In genomic region chr1:240349695-240350094, GRCh38 we compare ENCODE assay signal across 23 cellular contexts.
"Had no signal": no experiment of that assay in that cellular context is flagged by ENCODE, and none has a peak within 500 bp of the region (broad histone marks: within the 10 kb centered on the region; RNA-seq: fewer than 3 reads in every experiment).

No MANE protein-coding gene starts in this region.

- H3K4me1 Mint-ChIP-seq: memory B cell; stimulated activated effector memory CD8-positive, alpha-beta T cell treated with anti-CD3 and anti-CD28 coated beads, Interleukin-12 subunit alpha, Interleukin-12 subunit beta, amount 100 ng/mL, for 72 hours had no signal

- H3K36me3 ChIP-seq: colonic mucosa, esophagus muscularis mucosa, gastrocnemius medialis, neutrophil, prostate gland, right atrium auricular region, stomach, thyroid gland, vagina had no signal

- DNase-seq: colonic mucosa; effector CD8-positive, alpha-beta T cell; foreskin fibroblast; gastrocnemius medialis; head of caudate nucleus; stimulated activated CD4-positive, alpha-beta T cell treated with anti-CD3 and anti-CD28 coated beads, Interleukin-2, amount 100 ng/mL, for 24 hours; stimulated activated CD4-positive, alpha-beta T cell treated with anti-CD3 and anti-CD28 coated beads, Interleukin-4, amount 100 ng/mL, for 24 hours; stimulated activated naive CD4-positive, alpha-beta T cell treated with Interleukin-2 at 50 U/mL for 16 hours; stomach; thyroid gland; trophoblast cell had no signal

- H3K36me3 Mint-ChIP-seq: memory B cell; natural killer cell treated with Interleukin-12 subunit alpha and Interleukin-12 subunit beta and Interleukin-15 and Interleukin-18, amount 100 ng/mL, for 72 hours; stimulated activated effector memory CD8-positive, alpha-beta T cell treated with anti-CD3 and anti-CD28 coated beads, Interleukin-12 subunit alpha, Interleukin-12 subunit beta, amount 100 ng/mL, for 72 hours had no signal

- H3K27me3 ChIP-seq: colonic mucosa, esophagus muscularis mucosa, gastrocnemius medialis, neutrophil, right atrium auricular region, stomach, thyroid gland, vagina had no signal

- ATAC-seq: gastrocnemius medialis; natural killer cell treated with Interleukin-12 subunit alpha and Interleukin-12 subunit beta and Interleukin-15 and Interleukin-18, amount 100 ng/mL, for 72 hours; sciatic nerve; stimulated activated effector memory CD8-positive, alpha-beta T cell treated with anti-CD3 and anti-CD28 coated beads, Interleukin-12 subunit alpha, Interleukin-12 subunit beta, amount 100 ng/mL, for 72 hours had no signal

- H3K27ac Mint-ChIP-seq: dendritic cell treated with granulocyte-macrophage colony-stimulating factor and Interleukin-4, amounts not matched to agents 40 ng/mL and 50 ng/mL, for 4 days; memory B cell; natural killer cell treated with Interleukin-12 subunit alpha and Interleukin-12 subunit beta and Interleukin-15 and Interleukin-18, amount 100 ng/mL, for 72 hours; stimulated activated effector memory CD8-positive, alpha-beta T cell treated with anti-CD3 and anti-CD28 coated beads, Interleukin-12 subunit alpha, Interleukin-12 subunit beta, amount 100 ng/mL, for 72 hours had no signal

- H3K4me3 Mint-ChIP-seq: dendritic cell treated with granulocyte-macrophage colony-stimulating factor and Interleukin-4, amounts not matched to agents 40 ng/mL and 50 ng/mL, for 4 days; memory B cell; natural killer cell treated with Interleukin-12 subunit alpha and Interleukin-12 subunit beta and Interleukin-15 and Interleukin-18, amount 100 ng/mL, for 72 hours; neural crest cell; stimulated activated effector memory CD8-positive, alpha-beta T cell treated with anti-CD3 and anti-CD28 coated beads, Interleukin-12 subunit alpha, Interleukin-12 subunit beta, amount 100 ng/mL, for 72 hours had no signal

- H3K4me3 ChIP-seq: colonic mucosa, esophagus muscularis mucosa, gastrocnemius medialis, lung, prostate gland, right atrium auricular region, stomach, thyroid gland, vagina had no signal

- H3K9me3 ChIP-seq: colonic mucosa, esophagus muscularis mucosa, gastrocnemius medialis, neutrophil, prostate gland, right atrium auricular region, stomach, thyroid gland, vagina had no signal

- H3K27me3 Mint-ChIP-seq: dendritic cell treated with granulocyte-macrophage colony-stimulating factor and Interleukin-4, amounts not matched to agents 40 ng/mL and 50 ng/mL, for 4 days; memory B cell; natural killer cell treated with Interleukin-12 subunit alpha and Interleukin-12 subunit beta and Interleukin-15 and Interleukin-18, amount 100 ng/mL, for 72 hours had no signal

- H3K27ac ChIP-seq: colonic mucosa, esophagus muscularis mucosa, gastrocnemius medialis, neutrophil, prostate gland, right atrium auricular region, stomach, thyroid gland, vagina had no signal

- H3K4me1 ChIP-seq: colonic mucosa, gastrocnemius medialis, prostate gland, right atrium auricular region, stomach, thyroid gland, vagina had no signal
